In the genomic region with DNA sequence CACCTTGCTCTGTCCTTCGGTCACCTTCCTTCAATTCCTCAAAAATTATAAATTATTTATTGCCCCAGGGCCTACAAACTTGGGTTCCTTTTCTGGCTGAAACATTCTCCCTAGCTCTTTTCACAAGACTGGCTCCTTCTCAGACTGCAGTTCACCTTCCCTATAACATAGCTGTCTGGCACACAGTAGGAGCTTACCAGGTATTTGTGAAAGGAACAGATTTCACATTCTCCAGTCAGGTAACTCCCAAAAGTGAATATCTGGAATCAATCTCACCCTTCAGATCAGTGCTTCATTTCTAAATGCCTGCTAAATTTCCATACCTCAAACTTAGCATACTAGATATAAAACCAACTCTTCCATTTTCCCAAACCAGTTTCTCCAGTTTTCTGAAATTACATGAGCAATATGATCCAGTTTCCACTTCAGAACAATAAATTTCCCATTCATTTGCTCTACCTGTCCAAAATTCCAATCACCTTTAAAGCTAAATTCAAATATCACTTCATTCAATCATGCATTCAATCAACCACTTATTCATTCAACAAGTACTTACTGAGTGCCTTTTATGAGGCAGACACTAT, we compare ENCODE assay signal across 23 cellular contexts. TPM values are rescaled to one million over a fixed set of nuclear protein-coding genes. Genes with fewer than 3 reads are reported as not detected.
DNase-seq lines count a peak whose midpoint lies in the region; ATAC-seq and TF ChIP-seq lines count a peak whose summit lies in the region.
"Had no signal": no experiment of that assay in that cellular context is flagged by ENCODE, and none has a peak within 500 bp of the region (broad histone marks: within the 10 kb centered on the region; RNA-seq: fewer than 3 reads in every experiment).

No MANE protein-coding gene starts in this region.

- H3K79me2 ChIP-seq in HCT116 (ENCODE audit: insufficient read depth, low read length): peaks cover 26% of the 10 kb centered on the region

- no peak overlapping the region for H3K4me3 Mint-ChIP-seq in CD8-positive, alpha-beta T cell
- H3K4me3 Mint-ChIP-seq: activated naive CD4-positive, alpha-beta T cell treated with anti-CD3 and anti-CD28 coated beads, Interleukin-2, amount 10 ng/mL, durations not matched to agents 7 days and 5 days; brain had no signal

- H3K79me1 ChIP-seq in mesenchymal stem cell (replicated peaks; ENCODE audit: low read length, poor library complexity, severe bottlenecking): peaks cover 14% of the 10 kb centered on the region

- H3K18ac ChIP-seq in mesenchymal stem cell (ENCODE audit: low read depth in 1 of 2, low read length in 2 of 2): no peak overlapping the region

- no peaks in the 10 kb centered on the region for H4K20me1 ChIP-seq in HCT116 (ENCODE audit: insufficient read depth)

- H3K9ac ChIP-seq in HCT116 (ENCODE audit: low read length) (no peak overlapping the region), mesenchymal stem cell (ENCODE audit: low read length) (no peak overlapping the region)

- no peak overlapping the region for H4K91ac ChIP-seq in mesenchymal stem cell (ENCODE audit: low read length)

- H2BK15ac ChIP-seq in mesenchymal stem cell (ENCODE audit: low read depth, poor library complexity, severe bottlenecking): no peak overlapping the region

- peak overlapping the region; percentile 21 for H3K4me2 ChIP-seq in HCT116 (ENCODE audit: low read length)
- H3K4me2 ChIP-seq in mesenchymal stem cell (ENCODE audit: low read length, poor library complexity, severe bottlenecking): no peak overlapping the region

- no peaks in the 10 kb centered on the region for H3K9me3 ChIP-seq in CD8-positive, alpha-beta T cell (ENCODE audit: low read length)
- no peaks in the 10 kb centered on the region for H3K9me3 ChIP-seq in HCT116 (ENCODE audit: control insufficient read depth in 1 of 2, insufficient read depth in 1 of 2, low read depth in 1 of 2, low read length in 2 of 2)
- no peaks in the 10 kb centered on the region for H3K9me3 ChIP-seq in mesenchymal stem cell (ENCODE audit: control insufficient read depth, low read length)
- H3K9me3 ChIP-seq in lower lobe of right lung: no peaks in the 10 kb centered on the region
- H3K9me3 ChIP-seq: gastrocnemius medialis, thoracic aorta had no signal

- RAD21 ChIA-PET in HCT116 (lab: Charles Lee; ENCODE audit: low non-redundant PET in 1 of 2, low total read pairs in 2 of 2, uncharacterized antibody in 2 of 2, unreplicated experiment in 2 of 2): no interaction called here

- no peaks in the 10 kb centered on the region for H3K9me3 Mint-ChIP-seq in CD8-positive, alpha-beta T cell
- H3K9me3 Mint-ChIP-seq: activated naive CD4-positive, alpha-beta T cell treated with anti-CD3 and anti-CD28 coated beads, Interleukin-2, amount 10 ng/mL, durations not matched to agents 7 days and 5 days; brain had no signal

- POLR2A ChIA-PET in CD8-positive, alpha-beta T cell (lab: Charles Lee): no interaction called here
- POLR2A ChIA-PET in HCT116 (lab: Charles Lee): no interaction called here

- no peak for TF ChIP-seq CTCF in CD8-positive, alpha-beta T cell (IDR thresholded peaks at IDR 0.05)
- TF ChIP-seq CTCF in HCT116 (IDR thresholded peaks at IDR 0.05 in 2 of 3, conservative IDR thresholded peaks at IDR 0.05 in 1 of 3; ENCODE audit: borderline replicate concordance in 1 of 3, insufficient read depth in 1 of 3, low read depth in 2 of 3, low read length in 2 of 3) (no peak), VCaP (conservative IDR thresholded peaks at IDR 0.05) (no peak), GM13976 (IDR thresholded peaks at IDR 0.05; ENCODE audit: borderline replicate concordance, control extremely low read depth, extremely low read depth, insufficient read depth, missing control alignments) (no peak), lower lobe of right lung (IDR thresholded peaks at IDR 0.05) (no peak)

- intact Hi-C loops in CD8-positive, alpha-beta T cell (cut with DNase I, micrococcal nuclease): no loop called here
- intact Hi-C loops in HCT116 (cut with micrococcal nuclease): no loop called here
- intact Hi-C loops in lower lobe of right lung (cut with DNase I): no loop called here

- no peak for TF ChIP-seq RAD21 in HCT116 (IDR thresholded peaks at IDR 0.05; ENCODE audit: low read depth)

- H3K14ac ChIP-seq in mesenchymal stem cell (ENCODE audit: low read length in 2 of 2): no peak overlapping the region

- WGBS in mesenchymal stem cell: 100% methylated on average over 1 of the region's 1 CpG

- H2AK5ac ChIP-seq in mesenchymal stem cell (ENCODE audit: low read length, severe bottlenecking): peak overlapping the region; percentile 33

- no peak for ATAC-seq in CD8-positive, alpha-beta T cell
- no peak for ATAC-seq in HCT116
- ATAC-seq in lower lobe of right lung: no peak
- ATAC-seq: gastrocnemius medialis, left colon had no signal

- no peak for DNase-seq in CD8-positive, alpha-beta T cell
- DNase-seq in HCT116 (ENCODE audit: low read depth, low spot score): no peak
- DNase-seq in mesenchymal stem cell: no peak
- DNase-seq in globus pallidus (ENCODE audit: low spot score): no peak
- no peak for DNase-seq in GM13976 (ENCODE audit: low spot score)
- no peak for DNase-seq in lower lobe of right lung
- DNase-seq: activated CD4-positive, alpha-beta T cell treated with anti-CD3 and anti-CD28 coated beads for 4 hours; activated naive CD4-positive, alpha-beta T cell treated with anti-CD3 and anti-CD28 coated beads, Interleukin-2, amount 10 ng/mL, durations not matched to agents 7 days and 5 days; cortex of kidney; gastrocnemius medialis; GOT3; left colon; MV-4-11; NCI-H187 treated with DMSO at 0.1 percent for 48 hours; NCI-H524 treated with DMSO at 0.1 percent for 48 hours; retina; T1000 had no signal

- H3K4me1 Mint-ChIP-seq in CD8-positive, alpha-beta T cell (ENCODE audit: low read depth): peaks cover 76% of the 10 kb centered on the region

- no peak overlapping the region for H2BK12ac ChIP-seq in mesenchymal stem cell (ENCODE audit: low read length in 2 of 2)

- H3K23ac ChIP-seq in mesenchymal stem cell (ENCODE audit: low read length in 2 of 2): no peak overlapping the region

- no peaks in the 10 kb centered on the region for H3K9me2 ChIP-seq in HCT116 (ENCODE audit: insufficient read depth)

- H3K27ac ChIP-seq in CD8-positive, alpha-beta T cell (ENCODE audit: low read depth, low read length): no peak overlapping the region
- no peak overlapping the region for H3K27ac ChIP-seq in HCT116 (ENCODE audit: low read depth, low read length)
- peak overlapping the region; percentile 32 for H3K27ac ChIP-seq in VCaP
- no peak overlapping the region for H3K27ac ChIP-seq in mesenchymal stem cell (ENCODE audit: low read length, poor library complexity, severe bottlenecking)
- H3K27ac ChIP-seq in lower lobe of right lung: no peak overlapping the region
- H3K27ac ChIP-seq: epithelial cell of prostate, gastrocnemius medialis, HL-60, SK-N-MC, thoracic aorta had no signal

- no peaks in the 10 kb centered on the region for H3K27me3 ChIP-seq in CD8-positive, alpha-beta T cell (ENCODE audit: insufficient read depth, low read length)
- no peaks in the 10 kb centered on the region for H3K27me3 ChIP-seq in HCT116 (ENCODE audit: insufficient read depth, low read length)
- H3K27me3 ChIP-seq in mesenchymal stem cell (ENCODE audit: control insufficient read depth in 1 of 2, insufficient read depth in 1 of 2, low read length in 2 of 2): no peaks in the 10 kb centered on the region
- no peaks in the 10 kb centered on the region for H3K27me3 ChIP-seq in lower lobe of right lung (ENCODE audit: low read depth)
- H3K27me3 ChIP-seq: gastrocnemius medialis had no signal

- no peaks in the 10 kb centered on the region for H3K36me3 ChIP-seq in CD8-positive, alpha-beta T cell (ENCODE audit: insufficient read depth, low read length)
- H3K36me3 ChIP-seq in HCT116 (ENCODE audit: control insufficient read depth in 1 of 2, insufficient read depth in 2 of 2, low read length in 2 of 2) (0 out of 4 replicates have a peak, but pooled peaks cover 0 to 2% of the 10 kb centered on the region in 2 experiments), mesenchymal stem cell (ENCODE audit: control insufficient read depth in 1 of 2, insufficient read depth in 2 of 2, low read depth in 1 of 2, low read length in 2 of 2) (peaks cover 3 to 6% of the 10 kb centered on the region in 2 experiments), lower lobe of right lung (no peaks in the 10 kb centered on the region)
- H3K36me3 ChIP-seq: gastrocnemius medialis, thoracic aorta had no signal

- H2AFZ ChIP-seq in HCT116 (ENCODE audit: low read depth, low read length, poor library complexity, severe bottlenecking) (no peak overlapping the region), mesenchymal stem cell (ENCODE audit: low read depth, low read length) (no peak overlapping the region)

- CTCF ChIA-PET in CD8-positive, alpha-beta T cell (lab: Charles Lee): interaction anchor here (0.7 to 1.3 kb wide), 2 partner anchors 34 to 200 kb away, joined by 3 read pairs; no protein-coding TSS in a partner anchor
- CTCF ChIA-PET in HCT116 (lab: Charles Lee): no interaction called here

- H3K4me1 ChIP-seq in CD8-positive, alpha-beta T cell (ENCODE audit: insufficient read depth, low read length): peaks cover 30% of the 10 kb centered on the region
- peaks cover 18 to 23% of the 10 kb centered on the region in 2 experiments for H3K4me1 ChIP-seq in HCT116 (ENCODE audit: control insufficient read depth in 1 of 2, insufficient read depth in 2 of 2, low read length in 2 of 2)
- peaks cover 1% of the 10 kb centered on the region for H3K4me1 ChIP-seq in mesenchymal stem cell (ENCODE audit: control insufficient read depth, insufficient read depth, low read depth, low read length)
- peaks cover 7% of the 10 kb centered on the region for H3K4me1 ChIP-seq in lower lobe of right lung

- H2BK5ac ChIP-seq in mesenchymal stem cell (ENCODE audit: low read depth, low read length, poor library complexity, severe bottlenecking): no peak overlapping the region

- in situ Hi-C loops in GM13976 (cut with MboI; ENCODE audit: low sequenced_read_pairs, unreplicated experiment): no loop called here

- H3K4ac ChIP-seq in mesenchymal stem cell (ENCODE audit: low read depth in 1 of 2, low read length in 2 of 2): no peak overlapping the region

- no peak overlapping the region for H2BK120ac ChIP-seq in mesenchymal stem cell (ENCODE audit: low read depth, low read length)

- H3K4me3 ChIP-seq in CD8-positive, alpha-beta T cell (ENCODE audit: low read depth, low read length): no peak overlapping the region
- no peak overlapping the region for H3K4me3 ChIP-seq in HCT116 (replicated peaks in 1 of 2; ENCODE audit: low read depth in 1 of 2, low read length in 2 of 2)
- H3K4me3 ChIP-seq in mesenchymal stem cell (ENCODE audit: insufficient read depth in 1 of 2, low read depth in 1 of 2, low read length in 2 of 2): no peak overlapping the region
- H3K4me3 ChIP-seq in lower lobe of right lung: no peak overlapping the region
- H3K4me3 ChIP-seq: gastrocnemius medialis, SK-N-MC, thoracic aorta had no signal

- peaks cover 41% of the 10 kb centered on the region for H3K36me3 Mint-ChIP-seq in CD8-positive, alpha-beta T cell

- peak overlapping the region; percentile 0 for H3K27ac Mint-ChIP-seq in CD8-positive, alpha-beta T cell
- H3K27ac Mint-ChIP-seq: activated naive CD4-positive, alpha-beta T cell treated with anti-CD3 and anti-CD28 coated beads, Interleukin-2, amount 10 ng/mL, durations not matched to agents 7 days and 5 days; brain had no signal

- no peaks in the 10 kb centered on the region for H3K27me3 Mint-ChIP-seq in CD8-positive, alpha-beta T cell (ENCODE audit: low read depth)
- H3K27me3 Mint-ChIP-seq: activated naive CD4-positive, alpha-beta T cell treated with anti-CD3 and anti-CD28 coated beads, Interleukin-2, amount 10 ng/mL, durations not matched to agents 7 days and 5 days; brain had no signal

- no peak overlapping the region for H4K8ac ChIP-seq in mesenchymal stem cell (ENCODE audit: low read length)

- BruUV-seq in HCT116 (replicated peaks; lab: Mats Ljungman, UMichigan): no TSS peak

- TF ChIP-seq POLR2A in HCT116 (IDR thresholded peaks at IDR 0.05; ENCODE audit: borderline replicate concordance, extremely low read depth, insufficient read depth, insufficient read length): no peak

RNA-seq across cellular contexts. Expression of a gene that starts 6.1 kb away (rescaled TPM):
- 10 to 100 TPM; 55.2 to 64.4 TPM for total RNA-seq in CD8-positive, alpha-beta T cell
- 40.3 TPM for total RNA-seq in HCT116 (2021; ENCODE audit: unreplicated experiment)
- 24.8 and 30.1 TPM in 2 replicates for polyA plus RNA-seq in HCT116 (2012)
- polyA plus RNA-seq in mesenchymal stem cell (2013, experiment 1 of 2): 11.5 TPM
- 12.7 TPM for polyA plus RNA-seq in mesenchymal stem cell (2013, experiment 2 of 2)
- 27.6 TPM for total RNA-seq in lower lobe of right lung
